In genomic region chr6:75479712-75480111, GRCh38 we compare ENCODE assay signal across 27 cellular contexts. TPM values are rescaled to one million over a fixed set of nuclear protein-coding genes. Genes with fewer than 3 reads are reported as not detected.
"Had no signal": no experiment of that assay in that cellular context is flagged by ENCODE, and none has a peak within 500 bp of the region (broad histone marks: within the 10 kb centered on the region; RNA-seq: fewer than 3 reads in every experiment).

No MANE protein-coding gene starts in this region.

- H3K4me3 ChIP-seq: SJSA1 had no signal

- H3K4me3 Mint-ChIP-seq: activated CD4-positive, alpha-beta T cell treated with anti-CD3 and anti-CD28 coated beads, Interleukin-2, amount 10 ng/mL, durations not matched to agents 24 days and 14 days; activated CD8-positive, alpha-beta T cell treated with anti-CD3 and anti-CD28 coated beads, Interleukin-2, amount 10 ng/mL, durations not matched to agents 7 days and 5 days; activated naive CD4-positive, alpha-beta T cell treated with anti-CD3 and anti-CD28 coated beads, Interleukin-2, amount 50 U/mL, for 24 hours; activated naive CD8-positive, alpha-beta T cell treated with anti-CD3 and anti-CD28 coated beads, Interleukin-2, amount 10 ng/mL, durations not matched to agents 7 days and 5 days; activated T-cell treated with anti-CD3 and anti-CD28 coated beads, Interleukin-2, amount 50 U/mL, for 24 hours; brain; T-helper 1 cell treated with Interleukin-12 subunit alpha and Interleukin-12 subunit beta and Interleukin-4 antibody, amounts not matched to agents 30 μg/mL and 1 μg/mL, for 36 hours; T-helper 2 cell treated with Interferon-gamma antibody and Interleukin-4, amounts not matched to agents 5 μg/mL and 100 μg/mL, for 36 hours had no signal

- H3K4me1 ChIP-seq: SJSA1 had no signal

- DNase-seq: activated CD4-positive, alpha-beta T cell treated with anti-CD3 and anti-CD28 coated beads, Interleukin-2, amount 10 ng/mL, durations not matched to agents 24 days and 14 days; activated CD4-positive, alpha-beta T cell treated with anti-CD3 and anti-CD28 coated beads, Interleukin-2, amount 50 U/mL, for 4 hours; activated CD8-positive, alpha-beta T cell treated with anti-CD3 and anti-CD28 coated beads, Interleukin-2, amount 10 ng/mL, durations not matched to agents 7 days and 5 days; activated gamma-delta T cell; activated naive CD4-positive, alpha-beta T cell treated with Interleukin-2 at 50 U/mL for 16 hours; activated naive CD8-positive, alpha-beta T cell treated with anti-CD3 and anti-CD28 coated beads, Interleukin-2, amount 10 ng/mL, durations not matched to agents 7 days and 5 days; activated T-cell treated with anti-CD3 and anti-CD28 coated beads, Interleukin-2, amount 50 U/mL, for 24 hours; caudate nucleus; MM.1S; MV-4-11; NCI-H1092; NCI-H1417 treated with DMSO at 0.1 percent for 48 hours; NCI-H187 treated with DMSO at 0.1 percent for 48 hours; NCI-H2081; NCI-H345; NCI-H524 treated with DMSO at 0.1 percent for 48 hours; SHP77 treated with DMSO at 0.1 percent for 48 hours; SK-N-SH had no signal

- H3K27ac ChIP-seq: KMS-11, SJSA1 had no signal

- H3K36me3 ChIP-seq: SJSA1 had no signal

- H3K36me3 Mint-ChIP-seq: activated naive CD4-positive, alpha-beta T cell treated with anti-CD3 and anti-CD28 coated beads, Interleukin-2, amount 50 U/mL, for 24 hours; activated naive CD8-positive, alpha-beta T cell treated with anti-CD3 and anti-CD28 coated beads, Interleukin-2, amount 10 ng/mL, durations not matched to agents 7 days and 5 days; brain had no signal

- H3K9ac ChIP-seq: KMS-11, SK-N-SH had no signal

- H3K4me1 Mint-ChIP-seq: activated CD4-positive, alpha-beta T cell treated with anti-CD3 and anti-CD28 coated beads, Interleukin-2, amount 10 ng/mL, durations not matched to agents 24 days and 14 days; activated naive CD4-positive, alpha-beta T cell treated with anti-CD3 and anti-CD28 coated beads, Interleukin-2, amount 50 U/mL, for 24 hours; activated naive CD8-positive, alpha-beta T cell treated with anti-CD3 and anti-CD28 coated beads, Interleukin-2, amount 10 ng/mL, durations not matched to agents 7 days and 5 days had no signal

- H3K9me3 ChIP-seq: SJSA1, SK-N-SH had no signal

- H3K27ac Mint-ChIP-seq: activated CD4-positive, alpha-beta T cell treated with anti-CD3 and anti-CD28 coated beads, Interleukin-2, amount 10 ng/mL, durations not matched to agents 24 days and 14 days; activated CD8-positive, alpha-beta T cell treated with anti-CD3 and anti-CD28 coated beads, Interleukin-2, amount 10 ng/mL, durations not matched to agents 7 days and 5 days; activated naive CD4-positive, alpha-beta T cell treated with anti-CD3 and anti-CD28 coated beads, Interleukin-2, amount 50 U/mL, for 24 hours; activated naive CD8-positive, alpha-beta T cell treated with anti-CD3 and anti-CD28 coated beads, Interleukin-2, amount 10 ng/mL, durations not matched to agents 7 days and 5 days; activated T-cell treated with anti-CD3 and anti-CD28 coated beads, Interleukin-2, amount 50 U/mL, for 24 hours; activated T-helper 2 cell treated with anti-CD3 and anti-CD28 coated beads, Interferon-gamma antibody, Interleukin-2, Interleukin-4, amounts not matched to agents 10 μg/mL and 5 μg/mL and 100 μg/mL, durations not matched to agents 14 hours and 24 hours and 36 hours; T-helper 1 cell treated with Interleukin-12 subunit alpha and Interleukin-12 subunit beta and Interleukin-4 antibody, amounts not matched to agents 30 μg/mL and 1 μg/mL, for 36 hours; T-helper 2 cell treated with Interferon-gamma antibody and Interleukin-4, amounts not matched to agents 5 μg/mL and 100 μg/mL, for 36 hours had no signal

- H3K9me3 Mint-ChIP-seq: activated CD4-positive, alpha-beta T cell treated with anti-CD3 and anti-CD28 coated beads, Interleukin-2, amount 10 ng/mL, durations not matched to agents 24 days and 14 days; activated naive CD4-positive, alpha-beta T cell treated with anti-CD3 and anti-CD28 coated beads, Interleukin-2, amount 50 U/mL, for 24 hours; activated naive CD8-positive, alpha-beta T cell treated with anti-CD3 and anti-CD28 coated beads, Interleukin-2, amount 10 ng/mL, durations not matched to agents 7 days and 5 days; activated T-cell treated with anti-CD3 and anti-CD28 coated beads, Interleukin-2, amount 50 U/mL, for 24 hours; activated T-helper 2 cell treated with anti-CD3 and anti-CD28 coated beads, Interferon-gamma antibody, Interleukin-2, Interleukin-4, amounts not matched to agents 10 μg/mL and 5 μg/mL and 100 μg/mL, durations not matched to agents 14 hours and 24 hours and 36 hours; T-helper 1 cell treated with Interleukin-12 subunit alpha and Interleukin-12 subunit beta and Interleukin-4 antibody, amounts not matched to agents 30 μg/mL and 1 μg/mL, for 36 hours; T-helper 2 cell treated with Interferon-gamma antibody and Interleukin-4, amounts not matched to agents 5 μg/mL and 100 μg/mL, for 36 hours had no signal

- H3K4me2 ChIP-seq: KMS-11, SK-N-SH had no signal

- H3K27me3 Mint-ChIP-seq: brain had no signal

RNA-seq across cellular contexts. Expression of gene FILIP1, which starts 13.9 kb away (rescaled TPM):
- total RNA-seq: activated CD4-positive, alpha-beta T cell treated with anti-CD3 and anti-CD28 coated beads, Interleukin-2, amount 10 ng/mL, durations not matched to agents 24 days and 14 days; activated CD8-positive, alpha-beta T cell treated with anti-CD3 and anti-CD28 coated beads, Interleukin-2, amount 10 ng/mL, durations not matched to agents 7 days and 5 days; activated naive CD8-positive, alpha-beta T cell treated with anti-CD3 and anti-CD28 coated beads, Interleukin-2, amount 10 ng/mL, durations not matched to agents 7 days and 5 days; activated T-helper 2 cell treated with anti-CD3 and anti-CD28 coated beads, Interferon-gamma antibody, Interleukin-2, Interleukin-4, amounts not matched to agents 10 μg/mL and 5 μg/mL and 100 μg/mL, durations not matched to agents 14 hours and 24 hours and 36 hours; NCI-H460; RPMI7951 had no signal
